ENCODE assay signal across 15 cellular contexts in the genomic region with DNA sequence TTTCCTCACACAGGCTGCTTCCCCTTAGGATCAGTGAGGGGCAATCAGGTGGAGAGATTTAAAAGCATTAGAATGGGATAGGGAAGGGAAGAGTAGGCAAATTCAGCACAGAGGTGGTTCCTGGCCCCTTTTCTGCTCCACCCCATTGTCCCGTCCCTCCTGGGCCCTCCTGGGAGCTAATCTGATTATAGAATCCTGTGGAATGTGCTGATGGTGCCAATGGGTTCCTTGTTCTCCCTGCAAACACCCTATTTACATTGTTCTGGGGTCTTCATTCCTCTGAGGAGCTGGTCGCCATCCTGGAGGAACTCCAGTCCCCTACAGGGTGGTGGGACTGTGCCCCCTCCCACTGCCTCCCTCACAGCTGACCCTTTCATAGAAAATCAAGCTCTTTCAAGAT.
"Had no signal": no experiment of that assay in that cellular context is flagged by ENCODE, and none has a peak within 500 bp of the region (broad histone marks: within the 10 kb centered on the region; RNA-seq: fewer than 3 reads in every experiment).

No MANE protein-coding gene starts in this region.

- H3K27ac Mint-ChIP-seq: activated CD4-positive, alpha-beta T cell treated with anti-CD3 and anti-CD28 coated beads, Interleukin-2, amount 10 ng/mL, durations not matched to agents 7 days and 5 days; activated naive CD8-positive, alpha-beta T cell treated with anti-CD3 and anti-CD28 coated beads, Interleukin-2, amount 50 U/mL, for 24 hours; stimulated activated naive CD8-positive, alpha-beta T cell treated with anti-CD3 and anti-CD28 coated beads, Interleukin-15, Interleukin-2, amounts not matched to agents 100 ng/mL and 50 ng/mL, for 24 hours; T-cell had no signal

- DNase-seq: activated gamma-delta T cell; activated naive CD8-positive, alpha-beta T cell treated with anti-CD3 and anti-CD28 coated beads, Interleukin-2, amount 50 U/mL, for 24 hours; activated T-cell treated with anti-CD3 and anti-CD28 coated beads, Interleukin-2, amount 50 U/mL, for 4 hours; effector CD4-positive, alpha-beta T cell; gastrocnemius medialis; kidney glomerular epithelial cell; stimulated activated CD4-positive, alpha-beta T cell treated with anti-CD3 and anti-CD28 coated beads, Interleukin-4, amount 100 ng/mL, for 1 hour had no signal

- H3K36me3 ChIP-seq: ascending aorta, gastrocnemius medialis, uterus had no signal

- H3K4me3 Mint-ChIP-seq: activated CD4-positive, alpha-beta T cell treated with anti-CD3 and anti-CD28 coated beads, Interleukin-2, amount 10 ng/mL, durations not matched to agents 7 days and 5 days; activated naive CD8-positive, alpha-beta T cell treated with anti-CD3 and anti-CD28 coated beads, Interleukin-2, amount 50 U/mL, for 24 hours; activated T-cell treated with anti-CD3 and anti-CD28 coated beads, Interleukin-2, amount 50 U/mL, for 4 hours; naive thymus-derived CD8-positive, alpha-beta T cell; stimulated activated naive CD8-positive, alpha-beta T cell treated with anti-CD3 and anti-CD28 coated beads, Interleukin-15, Interleukin-2, amounts not matched to agents 100 ng/mL and 50 ng/mL, for 24 hours; T-cell had no signal

- H3K9me3 ChIP-seq: gastrocnemius medialis had no signal

- H3K27me3 ChIP-seq: ascending aorta, gastrocnemius medialis, uterus had no signal

- H3K4me3 ChIP-seq: ascending aorta, gastrocnemius medialis, SK-N-MC, uterus had no signal

- ATAC-seq: activated naive CD8-positive, alpha-beta T cell treated with anti-CD3 and anti-CD28 coated beads, Interleukin-2, amount 50 U/mL, for 24 hours; activated T-cell treated with anti-CD3 and anti-CD28 coated beads, Interleukin-2, amount 50 U/mL, for 4 hours; gastrocnemius medialis; naive thymus-derived CD8-positive, alpha-beta T cell; T-cell had no signal

- H3K27ac ChIP-seq: ascending aorta, gastrocnemius medialis, SK-N-MC, uterus had no signal

- H3K4me1 ChIP-seq: ascending aorta, gastrocnemius medialis, uterus had no signal

- H3K9me3 Mint-ChIP-seq: activated naive CD8-positive, alpha-beta T cell treated with anti-CD3 and anti-CD28 coated beads, Interleukin-2, amount 50 U/mL, for 24 hours; activated T-cell treated with anti-CD3 and anti-CD28 coated beads, Interleukin-2, amount 50 U/mL, for 4 hours had no signal

- FAIRE-seq: bronchial epithelial cell had no signal
